ENCODE assay signal across 1 cellular context in the genomic region with DNA sequence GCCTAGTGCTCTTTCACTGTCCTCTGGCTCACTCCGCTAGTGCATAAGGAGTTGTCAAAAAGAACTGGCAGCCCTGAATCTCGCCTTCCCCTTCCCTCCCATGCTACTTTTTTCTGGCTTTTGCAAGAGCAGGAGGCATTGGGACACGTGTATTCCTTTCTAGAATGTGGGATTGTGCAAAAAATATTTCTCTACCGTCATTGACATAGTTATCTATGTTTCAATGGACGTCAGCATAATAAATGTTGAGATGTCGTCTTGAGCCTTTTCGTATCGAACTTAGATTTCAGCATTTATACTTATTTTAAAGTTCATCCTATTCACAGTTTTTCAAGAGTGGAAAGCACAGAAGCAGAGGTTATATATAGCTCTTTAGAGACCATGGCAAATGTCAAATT.
TF ChIP-seq lines count a peak whose summit lies in the region.

No MANE protein-coding gene starts in this region.

TF ChIP-seq in IMR-90, 13 proteins besides CTCF, POLR2A, EP300 and RAD21 (continued from another document):
- TF ChIP-seq, protein P1, sequence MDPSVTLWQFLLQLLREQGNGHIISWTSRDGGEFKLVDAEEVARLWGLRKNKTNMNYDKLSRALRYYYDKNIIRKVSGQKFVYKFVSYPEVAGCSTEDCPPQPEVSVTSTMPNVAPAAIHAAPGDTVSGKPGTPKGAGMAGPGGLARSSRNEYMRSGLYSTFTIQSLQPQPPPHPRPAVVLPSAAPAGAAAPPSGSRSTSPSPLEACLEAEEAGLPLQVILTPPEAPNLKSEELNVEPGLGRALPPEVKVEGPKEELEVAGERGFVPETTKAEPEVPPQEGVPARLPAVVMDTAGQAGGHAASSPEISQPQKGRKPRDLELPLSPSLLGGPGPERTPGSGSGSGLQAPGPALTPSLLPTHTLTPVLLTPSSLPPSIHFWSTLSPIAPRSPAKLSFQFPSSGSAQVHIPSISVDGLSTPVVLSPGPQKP (IDR thresholded peaks at IDR 0.05; ENCODE audit: borderline replicate concordance, low read depth, low read length), result no peak
- TF ChIP-seq SMC3 (IDR thresholded peaks at IDR 0.05; ENCODE audit: low read depth, low read length) (no peak), BHLHE40 (IDR thresholded peaks at IDR 0.05; ENCODE audit: low read depth, low read length) (no peak), MAZ (IDR thresholded peaks at IDR 0.05; ENCODE audit: borderline replicate concordance, low read depth, low read length) (no peak)
TF ChIP-seq in IMR-90: peak in this region for 0.
